Comparison of ENCODE assay signal across 1 cellular context in the genomic region with DNA sequence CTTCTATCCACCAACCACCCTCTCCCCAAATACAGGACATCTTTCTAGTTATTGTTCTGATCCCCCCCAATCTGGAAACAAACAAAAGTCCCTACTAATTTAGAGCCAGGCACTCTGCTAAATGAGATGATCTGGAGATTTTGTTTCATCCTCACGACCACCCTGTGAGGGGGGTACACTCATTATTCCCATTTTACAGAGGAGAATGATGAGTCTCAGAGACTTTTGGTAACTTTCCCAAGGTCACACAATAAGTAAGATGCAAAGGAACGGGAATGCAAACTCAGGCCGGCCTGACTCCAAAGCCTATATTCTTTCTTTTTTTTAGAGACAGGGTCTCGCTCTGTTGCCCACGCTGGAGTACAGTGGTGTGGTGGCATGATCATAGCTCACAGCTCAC.
TF ChIP-seq lines count a peak whose summit lies in the region.

No MANE protein-coding gene starts in this region.

TF ChIP-seq in HepG2, 621 proteins besides CTCF, POLR2A, EP300 and RAD21:
- TF ChIP-seq SYNCRIP (IDR thresholded peaks at IDR 0.05; ENCODE audit: insufficient read depth, low read depth, low read length) (no peak), ZNF629 (CRISPR knock-in tag; conservative IDR thresholded peaks at IDR 0.05) (peak; percentile 71; the same call in 1 of the 2 replicates)
